In genomic region chr21:17819114-17819877, GRCh38 we compare ENCODE assay signal across 1 cellular context.
TF ChIP-seq lines count a peak whose summit lies in the region.

Gene C21orf91, minus strand, starts transcription at chr21:17819356. Its CDS starts 1,038 bp downstream, at chr21:17818318.

TF ChIP-seq in IMR-90, 13 proteins besides CTCF, POLR2A, EP300 and RAD21 (continued from another document):
- TF ChIP-seq USF2 (IDR thresholded peaks at IDR 0.05; ENCODE audit: low read depth, low read length), result no peak
- TF ChIP-seq RCOR1 (IDR thresholded peaks at IDR 0.05; ENCODE audit: insufficient replicate concordance, low read length), result no peak
- TF ChIP-seq MAFK (IDR thresholded peaks at IDR 0.05; ENCODE audit: low read depth, low read length), result no peak
- TF ChIP-seq RFX5 (IDR thresholded peaks at IDR 0.05; ENCODE audit: low read depth, low read length), result no peak
